ENCODE assay signal across 30 cellular contexts in the genomic region with DNA sequence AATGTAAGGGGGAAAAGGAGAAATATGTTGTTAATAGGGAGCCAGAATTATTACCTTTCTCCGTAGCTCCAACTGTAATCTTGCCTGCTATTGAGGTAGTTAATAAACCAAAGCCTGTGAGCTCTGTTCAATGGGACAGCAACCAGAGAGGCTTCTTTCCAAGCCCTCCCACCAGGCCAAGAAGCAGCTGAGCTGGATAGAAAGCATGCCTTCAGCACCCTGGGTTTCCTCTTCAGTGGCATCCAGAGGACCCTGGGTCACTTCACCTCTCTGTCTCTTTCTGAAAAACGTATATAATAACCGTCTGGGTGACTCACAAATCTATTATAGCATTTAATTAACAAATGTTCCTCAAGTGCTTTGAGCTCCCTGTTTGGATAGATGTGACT.
DNase-seq lines count a peak whose midpoint lies in the region; ATAC-seq and TF ChIP-seq lines count a peak whose summit lies in the region.
"Had no signal": no experiment of that assay in that cellular context is flagged by ENCODE, and none has a peak within 500 bp of the region (broad histone marks: within the 10 kb centered on the region; RNA-seq: fewer than 3 reads in every experiment).

No MANE protein-coding gene starts in this region.

- no peaks in the 10 kb centered on the region for H3K27me3 Mint-ChIP-seq in osteocyte (ENCODE audit: unreplicated experiment)
- no peaks in the 10 kb centered on the region for H3K27me3 Mint-ChIP-seq in activated T-helper 17 cell treated with anti-CD3 and anti-CD28 coated beads, Interleukin-2, amount 50 U/mL, for 72 hours
- H3K27me3 Mint-ChIP-seq: activated CD4-positive, alpha-beta T cell treated with anti-CD3 and anti-CD28 coated beads, Interleukin-2, amount 10 ng/mL, durations not matched to agents 7 days and 5 days; activated T-cell treated with anti-CD3 and anti-CD28 coated beads, Interleukin-2, amount 50 U/mL, for 24 hours; CD4-positive, alpha-beta memory T cell; naive thymus-derived CD4-positive, alpha-beta T cell had no signal

- H3K36me3 ChIP-seq in BE2C (no peaks in the 10 kb centered on the region), esophagus muscularis mucosa (no peaks in the 10 kb centered on the region)
- H3K36me3 ChIP-seq: ascending aorta, HAP-1, left lung, suprapubic skin had no signal

- WGBS in esophagus muscularis mucosa, result 68% methylated on average over 3 of the region's 3 CpGs

- H3K4me1 ChIP-seq in BE2C (peaks cover 28% of the 10 kb centered on the region), esophagus muscularis mucosa (peaks cover 25 to 95% (median 91%) of the 10 kb centered on the region in 4 donors)
- H3K4me1 ChIP-seq: A549, HAP-1 had no signal

- no peak overlapping the region for H3K4me3 Mint-ChIP-seq in osteocyte (ENCODE audit: unreplicated experiment)
- H3K4me3 Mint-ChIP-seq in activated T-helper 17 cell treated with anti-CD3 and anti-CD28 coated beads, Interleukin-2, amount 50 U/mL, for 72 hours, result no peak overlapping the region
- H3K4me3 Mint-ChIP-seq: activated CD4-positive, alpha-beta T cell treated with anti-CD3 and anti-CD28 coated beads, Interleukin-2, amount 10 ng/mL, durations not matched to agents 7 days and 5 days; activated T-cell treated with anti-CD3 and anti-CD28 coated beads, Interleukin-2, amount 50 U/mL, for 24 hours; CD4-positive, alpha-beta memory T cell; naive thymus-derived CD4-positive, alpha-beta T cell had no signal

- TF ChIP-seq POLR2A in esophagus muscularis mucosa (IDR thresholded peaks at IDR 0.05; ENCODE audit: low read depth) (no peak), erythroblast (IDR thresholded peaks at IDR 0.05; ENCODE audit: low read length) (no peak)

- TF ChIP-seq CTCF in BE2C (IDR thresholded peaks at IDR 0.05; ENCODE audit: low read depth, low read length), result no peak
- TF ChIP-seq CTCF in esophagus muscularis mucosa (IDR thresholded peaks at IDR 0.05), result no peak
- no peak for TF ChIP-seq CTCF in osteocyte (IDR thresholded peaks at IDR 0.05)

- H3K4me3 ChIP-seq in BE2C (ENCODE audit: low read depth, low read length) (no peak overlapping the region), esophagus muscularis mucosa (no peak overlapping the region)
- H3K4me3 ChIP-seq: A549, ascending aorta, HAP-1, left lung, suprapubic skin had no signal

- peak overlapping the region; percentile 0 to 80 (median 54) for H3K27ac ChIP-seq in esophagus muscularis mucosa (replicated peaks in 1 of 4)
- H3K27ac ChIP-seq: A549, ascending aorta, left lung, suprapubic skin, VCaP had no signal

- H3K9me3 Mint-ChIP-seq in osteocyte (ENCODE audit: unreplicated experiment), result no peaks in the 10 kb centered on the region
- H3K9me3 Mint-ChIP-seq in activated T-helper 17 cell treated with anti-CD3 and anti-CD28 coated beads, Interleukin-2, amount 50 U/mL, for 72 hours, result no peaks in the 10 kb centered on the region
- H3K9me3 Mint-ChIP-seq: activated CD4-positive, alpha-beta T cell treated with anti-CD3 and anti-CD28 coated beads, Interleukin-2, amount 10 ng/mL, durations not matched to agents 7 days and 5 days; activated T-cell treated with anti-CD3 and anti-CD28 coated beads, Interleukin-2, amount 50 U/mL, for 24 hours; CD4-positive, alpha-beta memory T cell had no signal

- H3K4me1 Mint-ChIP-seq in osteocyte (ENCODE audit: unreplicated experiment), result peaks cover 58% of the 10 kb centered on the region
- H3K4me1 Mint-ChIP-seq in activated T-helper 17 cell treated with anti-CD3 and anti-CD28 coated beads, Interleukin-2, amount 50 U/mL, for 72 hours, result no peaks in the 10 kb centered on the region
- H3K4me1 Mint-ChIP-seq: activated CD4-positive, alpha-beta T cell treated with anti-CD3 and anti-CD28 coated beads, Interleukin-2, amount 10 ng/mL, durations not matched to agents 7 days and 5 days had no signal

- peak overlapping the region; percentile 81 for H3K27ac Mint-ChIP-seq in osteocyte (ENCODE audit: unreplicated experiment)
- H3K27ac Mint-ChIP-seq in activated T-helper 17 cell treated with anti-CD3 and anti-CD28 coated beads, Interleukin-2, amount 50 U/mL, for 72 hours, result no peak overlapping the region
- H3K27ac Mint-ChIP-seq: activated CD4-positive, alpha-beta T cell treated with anti-CD3 and anti-CD28 coated beads, Interleukin-2, amount 10 ng/mL, durations not matched to agents 7 days and 5 days; activated T-cell treated with anti-CD3 and anti-CD28 coated beads, Interleukin-2, amount 50 U/mL, for 24 hours; CD4-positive, alpha-beta memory T cell; naive thymus-derived CD4-positive, alpha-beta T cell had no signal

- H3K27me3 ChIP-seq in BE2C, result no peaks in the 10 kb centered on the region
- no peaks in the 10 kb centered on the region for H3K27me3 ChIP-seq in esophagus muscularis mucosa
- H3K27me3 ChIP-seq: ascending aorta, left lung, suprapubic skin had no signal

- no peak for TF ChIP-seq EP300 in esophagus muscularis mucosa (IDR thresholded peaks at IDR 0.05)

- H3K36me3 Mint-ChIP-seq in osteocyte (ENCODE audit: unreplicated experiment), result peaks cover 4% of the 10 kb centered on the region
- no peaks in the 10 kb centered on the region for H3K36me3 Mint-ChIP-seq in activated T-helper 17 cell treated with anti-CD3 and anti-CD28 coated beads, Interleukin-2, amount 50 U/mL, for 72 hours (ENCODE audit: low read depth)

- no peak for ATAC-seq in GM21367 (IDR thresholded peaks at IDR 0.05; ENCODE audit: unreplicated experiment)
- no peak for ATAC-seq in activated T-helper 17 cell treated with anti-CD3 and anti-CD28 coated beads, Interleukin-2, amount 50 U/mL, for 72 hours (replicated peaks)
- ATAC-seq: A549; HepG2; left lung; naive thymus-derived CD4-positive, alpha-beta T cell; Panc1 had no signal

- no peaks in the 10 kb centered on the region for H3K9me3 ChIP-seq in BE2C
- H3K9me3 ChIP-seq in esophagus muscularis mucosa, result no peaks in the 10 kb centered on the region
- H3K9me3 ChIP-seq: A549, ascending aorta, HAP-1, left lung, suprapubic skin had no signal

- intact Hi-C loops in esophagus muscularis mucosa (cut with DNase I), result loop anchor here (10.0 kb wide), 1 partner anchor 829 kb away; a partner anchor contains a TSS

- DNase-seq in BE2C (peak; percentile 23), SK-N-DZ (ENCODE audit: low spot score) (peak; percentile 64), esophagus muscularis mucosa (ENCODE audit: extremely low spot score) (no peak), osteocyte (ENCODE audit: extremely low spot score, unreplicated experiment) (no peak), HCEC 1CT (no peak), erythroblast (lab: John Stamatoyannopoulos, UW) (no peak)
- DNase-seq: activated CD4-positive, alpha-beta T cell treated with anti-CD3 and anti-CD28 coated beads, Interleukin-2, amount 10 ng/mL, durations not matched to agents 7 days and 5 days; activated gamma-delta T cell treated with Interleukin-2 at 50 U/mL for 16 hours; activated T-cell treated with anti-CD3 and anti-CD28 coated beads, Interleukin-2, amount 50 U/mL, for 24 hours; AML-193; CD4-positive, alpha-beta memory T cell; effector CD4-positive, alpha-beta T cell; EL; glutamatergic neuron; left lung; naive thymus-derived CD4-positive, alpha-beta T cell; NCI-H2029; Right ventricle myocardium superior; stimulated activated naive CD4-positive, alpha-beta T cell; SW 1271; T-helper 9 cell had no signal

Comparison
In these comparisons a context has a peak if more than half of its experiments do, and no peak if none do; other contexts are left out.
1. DNase-seq: peak in BE2C (single experiment) and SK-N-DZ (single experiment); none in esophagus muscularis mucosa (single experiment), osteocyte (single experiment), HCEC 1CT (single experiment) and erythroblast (0 of 2).